ENCODE assay signal across 31 cellular contexts in the genomic region with DNA sequence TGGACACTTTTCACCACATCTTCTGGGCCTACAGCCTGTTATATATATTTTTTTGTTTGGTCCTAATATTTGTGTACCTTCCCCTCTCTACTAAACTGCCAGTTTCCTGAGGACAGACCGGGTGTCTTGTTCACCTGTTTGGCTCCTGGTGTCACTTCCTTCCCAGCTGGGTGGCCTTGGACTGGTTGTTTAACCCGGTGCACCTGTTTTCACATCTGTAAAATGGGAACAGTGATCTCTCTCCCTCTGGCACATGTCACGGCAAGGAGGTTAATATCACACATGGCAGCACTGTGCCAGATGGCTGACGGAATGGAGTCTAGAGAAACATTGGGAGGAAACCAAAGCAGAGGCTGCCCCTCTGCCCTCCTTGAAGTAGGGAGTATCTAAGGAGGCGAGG.
"Had no signal": no experiment of that assay in that cellular context is flagged by ENCODE, and none has a peak within 500 bp of the region (broad histone marks: within the 10 kb centered on the region; RNA-seq: fewer than 3 reads in every experiment).

No MANE protein-coding gene starts in this region.

- FAIRE-seq: bronchial epithelial cell, colon, small intestine, TTC549 had no signal

- H3K4me2 ChIP-seq: hepatocyte had no signal

- H3K27ac ChIP-seq: hepatocyte, suprapubic skin, WERI-Rb-1 had no signal

- H3K9me3 ChIP-seq: gastroesophageal sphincter, mucosa of descending colon, ovary, sigmoid colon, suprapubic skin, uterus had no signal

- H3K36me3 ChIP-seq: gastroesophageal sphincter, ovary, sigmoid colon, suprapubic skin, uterus had no signal

- ATAC-seq: activated CD4-positive, CD25-positive, alpha-beta regulatory T cell treated with anti-CD3 and anti-CD28 coated beads, Interleukin-2, amount 50 U/mL, for 24 hours; activated naive CD8-positive, alpha-beta T cell treated with anti-CD3 and anti-CD28 coated beads, Interleukin-2, amount 50 U/mL, for 24 hours; gastroesophageal sphincter; left ventricle myocardium superior; mucosa of descending colon; stimulated activated naive B cell treated with anti-CD40 and anti-IgM and Interleukin-4, amounts not matched to agents 10 μg/mL and 1 μg/mL and 100 μg/mL, for 72 hours had no signal

- H2AFZ ChIP-seq: hepatocyte had no signal

- H3K4me3 ChIP-seq: dorsolateral prefrontal cortex, gastroesophageal sphincter, hepatocyte, mucosa of descending colon, ovary, sigmoid colon, suprapubic skin, uterus had no signal

- H3K27me3 ChIP-seq: dorsolateral prefrontal cortex, gastroesophageal sphincter, hepatocyte, ovary, sigmoid colon, suprapubic skin, uterus had no signal

- DNase-seq: activated CD4-positive, alpha-beta memory T cell treated with anti-CD3 and anti-CD28 coated beads, Interleukin-2, amount 10 ng/mL, durations not matched to agents 7 days and 5 days; activated CD4-positive, alpha-beta T cell treated with anti-CD3 and anti-CD28 coated beads for 48 hours; activated naive CD8-positive, alpha-beta T cell treated with anti-CD3 and anti-CD28 coated beads, Interleukin-2, amount 50 U/mL, for 24 hours; activated T-cell treated with anti-CD3 and anti-CD28 coated beads, Interleukin-2, amount 50 U/mL, for 48 hours; amygdala; dorsolateral prefrontal cortex; effector memory CD4-positive, alpha-beta T cell; erythroblast; islet precursor cell; left ventricle myocardium superior; naive B cell; nephron progenitor cell; ovary; sigmoid colon; small intestine; stimulated activated CD4-positive, alpha-beta T cell treated with anti-CD3 and anti-CD28 coated beads, Interleukin-1b, Interleukin-23, amount 100 ng/mL, for 48 hours; stimulated activated CD4-positive, alpha-beta T cell treated with anti-CD3 and anti-CD28 coated beads, Interleukin-4, amount 100 ng/mL, for 4 hours; stimulated activated CD8-positive, alpha-beta memory T cell treated with anti-CD3 and anti-CD28 coated beads, Interleukin-4, amount 100 ng/mL, for 48 hours; stimulated activated naive B cell treated with anti-CD40 and anti-IgM and Interleukin-4, amounts not matched to agents 10 μg/mL and 1 μg/mL and 100 μg/mL, for 72 hours; T-helper 9 cell; trophoblast cell; uterus; WERI-Rb-1 had no signal
